In genomic region chr12:94749890-94750289, GRCh38 we compare ENCODE assay signal across 22 cellular contexts.
"Had no signal": no experiment of that assay in that cellular context is flagged by ENCODE, and none has a peak within 500 bp of the region (broad histone marks: within the 10 kb centered on the region; RNA-seq: fewer than 3 reads in every experiment).

No MANE protein-coding gene starts in this region.

- FAIRE-seq: kidney had no signal

- H3K36me3 ChIP-seq: left lung, lower lobe of right lung, ovary, stomach, thyroid gland, transverse colon, upper lobe of left lung, vagina had no signal

- H3K9me3 ChIP-seq: left lung, lower lobe of right lung, ovary, stomach, testis, thyroid gland, transverse colon, upper lobe of left lung, vagina had no signal

- ATAC-seq: left colon; left lung; lower lobe of right lung; naive thymus-derived CD8-positive, alpha-beta T cell; right cardiac atrium; stimulated activated naive B cell treated with anti-CD40 and anti-IgM and Interleukin-4, amounts not matched to agents 10 μg/mL and 1 μg/mL and 100 μg/mL, for 72 hours; stimulated activated naive CD8-positive, alpha-beta T cell treated with anti-CD3 and anti-CD28 coated beads, Interleukin-15, Interleukin-2, amounts not matched to agents 100 U/mL and 50 U/mL, for 24 hours had no signal

- H3K4me3 ChIP-seq: left lung, lower lobe of right lung, ovary, skin epidermis, stomach, testis, thyroid gland, transverse colon, upper lobe of left lung, vagina had no signal

- H3K27ac ChIP-seq: left lung, lower lobe of right lung, ovary, skin epidermis, stomach, testis, thyroid gland, transverse colon, upper lobe of left lung, vagina had no signal

- H3K4me1 ChIP-seq: left lung, lower lobe of right lung, transverse colon, upper lobe of left lung, vagina had no signal

- H3K27me3 ChIP-seq: left lung, ovary, stomach, testis, thyroid gland, transverse colon, upper lobe of left lung, vagina had no signal

- DNase-seq: kidney; left colon; left lung; lower lobe of right lung; mammary epithelial cell; mesenchymal stem cell; naive thymus-derived CD8-positive, alpha-beta T cell; ovary; right cardiac atrium; stimulated activated CD4-positive, alpha-beta T cell treated with anti-CD3 and anti-CD28 coated beads, Interleukin-12 subunit alpha, Interleukin-12 subunit beta, amount 100 ng/mL, for 4 hours; stimulated activated CD4-positive, alpha-beta T cell treated with anti-CD3 and anti-CD28 coated beads, Interleukin-15, amount 100 ng/mL, for 24 hours; stimulated activated CD4-positive, alpha-beta T cell treated with anti-CD3 and anti-CD28 coated beads, Interleukin-2, amount 100 ng/mL, for 24 hours; stimulated activated CD4-positive, alpha-beta T cell treated with anti-CD3 and anti-CD28 coated beads, Interleukin-4, amount 100 ng/mL, for 1 hour; stimulated activated naive B cell treated with anti-CD40 and anti-IgM and Interleukin-4, amounts not matched to agents 10 μg/mL and 1 μg/mL and 100 μg/mL, for 72 hours; stimulated activated naive CD8-positive, alpha-beta T cell treated with anti-CD3 and anti-CD28 coated beads, Interleukin-15, Interleukin-2, amounts not matched to agents 100 U/mL and 50 U/mL, for 24 hours; stomach; testis; transverse colon; upper lobe of left lung had no signal
